In genomic region chr5:93933269-93933668, GRCh38 we compare ENCODE assay signal across 2 cellular contexts.
DNase-seq lines count a peak whose midpoint lies in the region; ATAC-seq, FAIRE-seq and TF ChIP-seq lines count a peak whose summit lies in the region.
"Not testable (repeated sequence)": the region's sequence is repeated elsewhere in the genome, so short reads cannot be mapped to it uniquely, and the experiment has no call there.

No MANE protein-coding gene starts in this region.

- not testable (repeated sequence) for H3K27ac ChIP-seq in HEK293 (ENCODE audit: extremely low read depth, low read depth, low read length); K562 (ENCODE audit: extremely low read depth, low read depth, low read length)

- not testable (repeated sequence) for H2AFZ ChIP-seq in K562 (ENCODE audit: low read depth, low read length)

- not testable (repeated sequence) for H3K9me3 ChIP-seq in HEK293 (ENCODE audit: control insufficient read depth, insufficient read depth, low read depth, low read length); K562 (replicated peaks; ENCODE audit: control insufficient read depth, insufficient read depth, low read depth, low read length)

- BruUV-seq in K562 (replicated peaks; lab: Mats Ljungman, UMichigan), result not testable (repeated sequence)

- not testable (repeated sequence) for H4K20me1 ChIP-seq in K562 (replicated peaks; ENCODE audit: control insufficient read depth, insufficient read depth, low read length)

- not testable (repeated sequence) for H3K9me1 ChIP-seq in K562 (ENCODE audit: control insufficient read depth, insufficient read depth, low read length)

- not testable (repeated sequence) for H3K27me3 ChIP-seq in K562 (ENCODE audit: control insufficient read depth in 2 of 2, insufficient read depth in 2 of 2, low read length in 2 of 2)

- CTCF ChIA-PET in HEK293 (lab: Yijun Ruan, JAX), result interaction anchor here (1.3 kb wide), 1 partner anchor 18 kb away, joined by 4 read pairs; no protein-coding TSS in a partner anchor
- CTCF ChIA-PET in K562 (lab: Yijun Ruan, JAX; ENCODE audit: low intra/inter-chr PET ratio), result not testable (repeated sequence)

- TF ChIP-seq CTCF in HEK293 (tag by site-specific recombination; IDR thresholded peaks at IDR 0.05); K562 (IDR thresholded peaks at IDR 0.05 in 2 of 3, conservative IDR thresholded peaks at IDR 0.05 in 1 of 3; ENCODE audit: insufficient read depth in 2 of 3, low read depth in 1 of 3, low read length in 3 of 3): not testable (repeated sequence)

- WGBS in K562 (ENCODE audit: insufficient coverage, low coverage, missing lambda C conversion rate), result 14% methylated on average over 2 of the region's 2 CpGs

- not testable (repeated sequence) for DNase-seq in K562 (ENCODE audit: extremely low read depth in 1 of 4, low spot score in 3 of 4)

- not testable (repeated sequence) for H3K4me1 ChIP-seq in HEK293 (ENCODE audit: control insufficient read depth, insufficient read depth, low read length); K562 (replicated peaks in 1 of 2; ENCODE audit: control insufficient read depth in 2 of 2, insufficient read depth in 2 of 2, low read length in 2 of 2)

- not testable (repeated sequence) for TF ChIP-seq POLR2A in K562 (conservative IDR thresholded peaks at IDR 0.05)

- not testable (repeated sequence) for ATAC-seq in K562

- not testable (repeated sequence) for H3K36me3 ChIP-seq in HEK293 (ENCODE audit: control insufficient read depth in 2 of 2, insufficient read depth in 1 of 2, low read length in 2 of 2); K562 (ENCODE audit: control insufficient read depth, insufficient read depth, low read length)

- not testable (repeated sequence) for TF ChIP-seq RAD21 in K562 (CRISPR knock-in tag; conservative IDR thresholded peaks at IDR 0.05 in 1 of 2, IDR thresholded peaks at IDR 0.05 in 1 of 2)

- in situ Hi-C loops in K562 (cut with MboI), result not testable (repeated sequence)

- POLR2A ChIA-PET in HEK293 (lab: Yijun Ruan, JAX); K562 (lab: Yijun Ruan, JAX): not testable (repeated sequence)

- TF ChIP-seq EP300 in K562 (IDR thresholded peaks at IDR 0.05; ENCODE audit: low read length), result not testable (repeated sequence)

- FAIRE-seq in K562 (lab: Jason Lieb, UNC), result not testable (repeated sequence)

- not testable (repeated sequence) for H3K9ac ChIP-seq in K562 (ENCODE audit: insufficient read depth in 1 of 2, low read depth in 2 of 2, low read length in 2 of 2)

- H3K79me2 ChIP-seq in K562 (ENCODE audit: control insufficient read depth, insufficient read depth, low read length), result not testable (repeated sequence)

- intact Hi-C loops in K562 (cut with micrococcal nuclease), result not testable (repeated sequence)

- H3K4me2 ChIP-seq in K562 (ENCODE audit: insufficient read depth, low read length), result not testable (repeated sequence)

- not testable (repeated sequence) for H3K4me3 ChIP-seq in HEK293 (ENCODE audit: low read depth, low read length); K562

TF ChIP-seq in HEK293, 187 proteins besides CTCF, POLR2A, EP300 and RAD21:
- peak; percentile 89 for TF ChIP-seq ZNF146 (tag by site-specific recombination; IDR thresholded peaks at IDR 0.05)
TF ChIP-seq in HEK293: peak in this region for 1; not testable (repeated sequence) for 186.

TF ChIP-seq in K562, 482 proteins besides CTCF, POLR2A, EP300 and RAD21:
- TF ChIP-seq ZNF146 (CRISPR knock-in tag; IDR thresholded peaks at IDR 0.05; ENCODE audit: unreplicated experiment), result peak; percentile 51
TF ChIP-seq in K562: peak in this region for 1; not testable (repeated sequence) for 481.
